8 cellular contexts compared by ENCODE assay signal in genomic region chr15:64460206-64460736, GRCh38. TPM values are rescaled to one million over a fixed set of nuclear protein-coding genes. Genes with fewer than 3 reads are reported as not detected.
DNase-seq lines count a peak whose midpoint lies in the region; ATAC-seq and TF ChIP-seq lines count a peak whose summit lies in the region.

Gene ZNF609, plus strand, starts transcription at chr15:64460578. Its CDS starts 38,842 bp downstream, at chr15:64499420.

- H3K36me3 ChIP-seq in ascending aorta (peaks cover 2 to 3% of the 10 kb centered on the region in 2 donors), psoas muscle (ENCODE audit: insufficient read depth in 1 of 2, low read depth in 1 of 2) (peaks cover 0 to 8% of the 10 kb centered on the region in 2 donors)

- peak within 1 kb of the TSS; percentile 83 to 93 for H3K27ac ChIP-seq in ascending aorta
- peak within 1 kb of the TSS; percentile 93 for H3K27ac ChIP-seq in right cardiac atrium (ENCODE audit: low read length)
- H3K27ac ChIP-seq in psoas muscle = peak within 1 kb of the TSS; percentile 79

- intact Hi-C loops in ascending aorta (cut with DNase I) = loop anchor here (1.0 to 2.0 kb wide), 3 partner anchors 73 to 955 kb away; partner anchors contain the start of genes PPIB, TRIP4 and USP3
- intact Hi-C loops in right cardiac atrium (cut with DNase I) = no loop called here
- intact Hi-C loops in psoas muscle (cut with DNase I) = no loop called here

- peak; percentile 84 to 89 for ATAC-seq in right cardiac atrium
- ATAC-seq in psoas muscle = peak; percentile 90 to 96 (median 92)

- TF ChIP-seq CTCF in HFF-Myc (IDR thresholded peaks at IDR 0.05; ENCODE audit: low read depth, low read length, missing control alignments) (no peak), ascending aorta (IDR thresholded peaks at IDR 0.05) (no peak), psoas muscle (IDR thresholded peaks at IDR 0.05) (no peak)

- H3K27me3 ChIP-seq in ascending aorta (no peaks in the 10 kb centered on the region), right cardiac atrium (ENCODE audit: control insufficient read depth, insufficient read depth) (no peaks in the 10 kb centered on the region), psoas muscle (ENCODE audit: insufficient read depth in 3 of 3, low read length in 2 of 3) (no peaks in the 10 kb centered on the region)

- H3K4me3 ChIP-seq in HFF-Myc (replicated peaks; ENCODE audit: low read depth, low read length) (peak within 1 kb of the TSS; percentile 54), ascending aorta (peak within 1 kb of the TSS; percentile 97 to 98), right cardiac atrium (ENCODE audit: low read length) (peak within 1 kb of the TSS; percentile 100), psoas muscle (peak within 1 kb of the TSS; percentile 70)

- peak; percentile 99 for DNase-seq in ELF-1 (ENCODE audit: low read depth, low spot score)
- peak; percentile 88 for DNase-seq in HFF-Myc (ENCODE audit: extremely low read depth, low read depth)
- peak; percentile 87 for DNase-seq in NCI-H1694 (lab: John Stamatoyannopoulos, UW)
- peak; percentile 72 for DNase-seq in T-helper 22 cell (ENCODE audit: low read depth)
- DNase-seq in ascending aorta (ENCODE audit: low spot score in 2 of 2) = peak; percentile 72 to 98
- DNase-seq in right cardiac atrium = peak; percentile 91 to 98 (median 97)
- DNase-seq in psoas muscle = peak; percentile 96 to 97
- peak; percentile 94 for DNase-seq in ureter (ENCODE audit: low spot score)

- WGBS in right cardiac atrium = under 1% methylated on average over 45 of the region's 45 CpGs
- 0 to 1% (median 1%) methylated on average over 31 to 45 of the region's 45 CpGs for WGBS in psoas muscle, 3 donors

- H3K4me1 ChIP-seq in ascending aorta (peaks cover 4 to 30% of the 10 kb centered on the region in 2 donors), right cardiac atrium (ENCODE audit: control insufficient read depth, insufficient read depth, low read length) (peaks cover 6% of the 10 kb centered on the region), psoas muscle (peaks cover 55% of the 10 kb centered on the region)

- H3K9me3 ChIP-seq in ascending aorta (no peaks in the 10 kb centered on the region), right cardiac atrium (ENCODE audit: control insufficient read depth, low read length) (no peaks in the 10 kb centered on the region), psoas muscle (no peaks in the 10 kb centered on the region)

RNA-seq across cellular contexts. Expression of gene ZNF609, which starts in this region (rescaled TPM):
- total RNA-seq in ascending aorta = 16.0 TPM
- 10 to 100 TPM; 21.9 to 23.9 (median 22.8) TPM for total RNA-seq in right cardiac atrium
- 8.4 TPM for polyA plus RNA-seq in right cardiac atrium
- total RNA-seq in psoas muscle = 10 to 100 TPM; 10.2 to 15.0 (median 12.3) TPM
- 1 to 10 TPM; 3.2 to 9.0 (median 3.4) TPM for polyA plus RNA-seq in psoas muscle
- total RNA-seq in ureter = 55.1 TPM

Comparison
In these comparisons a context has a peak if more than half of its experiments do, and no peak if none do; other contexts are left out.
1. Peak in every context shown above with its lines: DNase-seq, ATAC-seq, H3K4me3 ChIP-seq and H3K27ac ChIP-seq.